Comparison of ENCODE assay signal across 20 cellular contexts in genomic region chr1:229980009-229980408, GRCh38.
A peak's percentile ranks its signal among the peaks of the same experiment; 100 is the strongest.
DNase-seq lines count a peak whose midpoint lies in the region; ATAC-seq, FAIRE-seq and TF ChIP-seq lines count a peak whose summit lies in the region.
"Had no signal": no experiment of that assay in that cellular context is flagged by ENCODE, and none has a peak within 500 bp of the region (broad histone marks: within the 10 kb centered on the region; RNA-seq: fewer than 3 reads in every experiment).

No MANE protein-coding gene starts in this region.

- no peak overlapping the region for H3K27ac Mint-ChIP-seq in activated T-helper 17 cell treated with anti-CD3 and anti-CD28 coated beads, Interleukin-2, amount 50 U/mL, for 72 hours
- H3K27ac Mint-ChIP-seq: activated CD4-positive, alpha-beta memory T cell treated with anti-CD3 and anti-CD28 coated beads for 36 hours; CD14-positive monocyte; stimulated activated memory B cell treated with anti-CD40 and anti-IgM and Interleukin-4, amounts not matched to agents 10 μg/mL and 1 μg/mL and 100 μg/mL, for 72 hours; T-helper 1 cell treated with Interleukin-12 subunit alpha and Interleukin-12 subunit beta and Interleukin-4 antibody, amounts not matched to agents 30 μg/mL and 1 μg/mL, for 36 hours; WTC11 had no signal

- H3K9me3 Mint-ChIP-seq in activated T-helper 17 cell treated with anti-CD3 and anti-CD28 coated beads, Interleukin-2, amount 50 U/mL, for 72 hours, result peaks cover 14% of the 10 kb centered on the region

- H3K79me2 ChIP-seq in keratinocyte (ENCODE audit: control insufficient read depth, insufficient read depth, low read length), result no peaks in the 10 kb centered on the region
- H3K79me2 ChIP-seq in HepG2 (ENCODE audit: insufficient read depth, low read length), result no peaks in the 10 kb centered on the region

- H3K9me3 ChIP-seq in keratinocyte (ENCODE audit: control insufficient read depth, low read depth, low read length) (peaks cover 3% of the 10 kb centered on the region), HepG2 (ENCODE audit: low read length) (no peaks in the 10 kb centered on the region), transverse colon (peaks cover 0 to 10% of the 10 kb centered on the region in 2 donors)

- in situ Hi-C loops in HepG2 (cut with HindIII; ENCODE audit: extremely low pct_ligation_motif_present, low pct_unique_long_range_greater_than_20kb) (no loop called here), transverse colon (cut with MboI; ENCODE audit: low pct_ligation_motif_present in 1 of 4, low pct_unique_long_range_greater_than_20kb in 1 of 4, low sequenced_read_pairs in 3 of 4) (no loop called here)

- no peaks in the 10 kb centered on the region for H3K9me1 ChIP-seq in keratinocyte (ENCODE audit: control insufficient read depth, extremely low read depth, insufficient read depth, low read length)

- H3K27me3 ChIP-seq in keratinocyte (ENCODE audit: control insufficient read depth, extremely low read depth, insufficient read depth, low read length) (no peaks in the 10 kb centered on the region), HepG2 (ENCODE audit: control insufficient read depth in 1 of 2, insufficient read depth in 2 of 2, low read length in 2 of 2) (0 out of 5 replicates have a peak, but pooled peaks cover 0 to 7% of the 10 kb centered on the region in 2 experiments), transverse colon (no peaks in the 10 kb centered on the region)

- H3K4me1 Mint-ChIP-seq in activated T-helper 17 cell treated with anti-CD3 and anti-CD28 coated beads, Interleukin-2, amount 50 U/mL, for 72 hours, result no peaks in the 10 kb centered on the region
- H3K4me1 Mint-ChIP-seq: central memory CD8-positive, alpha-beta T cell; stimulated activated memory B cell treated with anti-CD40 and anti-IgM and Interleukin-4, amounts not matched to agents 10 μg/mL and 1 μg/mL and 100 μg/mL, for 72 hours; WTC11 had no signal

- no peak overlapping the region for H3K27ac ChIP-seq in keratinocyte (ENCODE audit: control insufficient read depth, insufficient read depth, low read length)
- no peak overlapping the region for H3K27ac ChIP-seq in HepG2 (ENCODE audit: extremely low read length, insufficient read depth, low read length)
- peak overlapping the region in 1 of 4 donors; percentile 10 for H3K27ac ChIP-seq in transverse colon

- H4K20me1 ChIP-seq in keratinocyte (ENCODE audit: control insufficient read depth, extremely low read depth, insufficient read depth, low read length) (no peaks in the 10 kb centered on the region), HepG2 (ENCODE audit: insufficient read depth, low read length) (no peaks in the 10 kb centered on the region)

- no peak for TF ChIP-seq EP300 in HepG2 (IDR thresholded peaks at IDR 0.05; ENCODE audit: low read depth in 2 of 2, low read length in 2 of 2)
- TF ChIP-seq EP300 in HepG2 (CRISPR knock-in tag; IDR thresholded peaks at IDR 0.05; ENCODE audit: borderline replicate concordance), result no peak
- TF ChIP-seq EP300 in transverse colon (IDR thresholded peaks at IDR 0.05; ENCODE audit: low read depth), result no peak

- H2AFZ ChIP-seq in keratinocyte (ENCODE audit: control insufficient read depth, low read length) (no peak overlapping the region), HepG2 (ENCODE audit: low read length) (no peak overlapping the region)

- H3K4me1 ChIP-seq in keratinocyte (ENCODE audit: control insufficient read depth, extremely low read depth, insufficient read depth, low read length) (peaks cover 12% of the 10 kb centered on the region), HepG2 (ENCODE audit: insufficient read depth, low read length) (peaks cover 16% of the 10 kb centered on the region), transverse colon (peaks cover 0 to 7% (median 1%) of the 10 kb centered on the region in 4 donors)

- peaks cover 26% of the 10 kb centered on the region for H3K27me3 Mint-ChIP-seq in activated T-helper 17 cell treated with anti-CD3 and anti-CD28 coated beads, Interleukin-2, amount 50 U/mL, for 72 hours

- TF ChIP-seq CTCF in AG10803 (conservative IDR thresholded peaks at IDR 0.05; ENCODE audit: low read length) (no peak), keratinocyte (optimal IDR thresholded peaks at IDR 0.05 in 1 of 3, IDR thresholded peaks at IDR 0.05 in 1 of 3, conservative IDR thresholded peaks at IDR 0.05 in 1 of 3; ENCODE audit: extremely low read depth in 1 of 3, insufficient read depth in 2 of 3, low read length in 3 of 3) (no peak), HepG2 (CRISPR knock-in tag; IDR thresholded peaks at IDR 0.05) (no peak), transverse colon (IDR thresholded peaks at IDR 0.05) (no peak)

- DNase-seq in AG10803 (ENCODE audit: low read depth) (peak; percentile 4), HT1080 (ENCODE audit: low read depth) (peak; percentile 80), keratinocyte (ENCODE audit: low read depth, low spot score) (peak; percentile 46), GDM1 (lab: John Stamatoyannopoulos, UW) (no peak), HepG2 (ENCODE audit: low spot score) (no peak), transverse colon (no peak), left lobe of liver (ENCODE audit: low spot score) (no peak)
- DNase-seq: activated CD4-positive, alpha-beta memory T cell treated with anti-CD3 and anti-CD28 coated beads for 36 hours; activated gamma-delta T cell treated with Interleukin-2 at 50 U/mL for 16 hours; DMS79 treated with DMSO at 0.1 percent for 48 hours; NCI-H146; NCI-H69 had no signal

- WGBS in HepG2 (ENCODE audit: low lambda C conversion rate), result 0% methylated on average over 2 of the region's 2 CpGs
- WGBS in transverse colon (ENCODE audit: low coverage in 1 of 2), 2 donors, result 38 to 55% methylated on average over 2 of the region's 2 CpGs

- H3K4me2 ChIP-seq in keratinocyte (ENCODE audit: control insufficient read depth, extremely low read depth, insufficient read depth, low read depth, low read length), result peak overlapping the region; percentile 34
- no peak overlapping the region for H3K4me2 ChIP-seq in HepG2 (ENCODE audit: low read depth, low read length)

- H3K4me3 Mint-ChIP-seq in activated T-helper 17 cell treated with anti-CD3 and anti-CD28 coated beads, Interleukin-2, amount 50 U/mL, for 72 hours, result no peak overlapping the region
- H3K4me3 Mint-ChIP-seq: activated CD4-positive, alpha-beta memory T cell treated with anti-CD3 and anti-CD28 coated beads for 36 hours; CD14-positive monocyte; central memory CD8-positive, alpha-beta T cell; stimulated activated memory B cell treated with anti-CD40 and anti-IgM and Interleukin-4, amounts not matched to agents 10 μg/mL and 1 μg/mL and 100 μg/mL, for 72 hours; T-helper 1 cell treated with Interleukin-12 subunit alpha and Interleukin-12 subunit beta and Interleukin-4 antibody, amounts not matched to agents 30 μg/mL and 1 μg/mL, for 36 hours; WTC11 had no signal

- ATAC-seq in activated T-helper 17 cell treated with anti-CD3 and anti-CD28 coated beads, Interleukin-2, amount 50 U/mL, for 72 hours (replicated peaks), result peak; percentile 39
- no peak for ATAC-seq in HepG2
- no peak for ATAC-seq in left lobe of liver
- ATAC-seq: esophagus mucosa; stimulated activated memory B cell treated with anti-CD40 and anti-IgM and Interleukin-4, amounts not matched to agents 10 μg/mL and 1 μg/mL and 100 μg/mL, for 72 hours; WTC11 had no signal

- no peak for TF ChIP-seq RAD21 in HepG2 (CRISPR knock-in tag; IDR thresholded peaks at IDR 0.05)

- intact Hi-C loops in HepG2 (cut with micrococcal nuclease; ENCODE audit: unreplicated experiment), result loop anchor here (5.0 kb wide), 1 partner anchor 332 kb away; no protein-coding TSS in a partner anchor
- intact Hi-C loops in transverse colon (cut with DNase I; ENCODE audit: low total_unique reads), result no loop called here

- CTCF ChIA-PET in HepG2 (lab: Yijun Ruan, JAX; ENCODE audit: low intra/inter-chr PET ratio, low total read pairs), result no interaction called here

- peak; percentile 89 for FAIRE-seq in keratinocyte (lab: Jason Lieb, UNC)
- FAIRE-seq in HepG2 (lab: Jason Lieb, UNC), result no peak
- FAIRE-seq: H1 had no signal

- TF ChIP-seq POLR2A in HepG2 (IDR thresholded peaks at IDR 0.05; ENCODE audit: insufficient read depth in 1 of 2, low read depth in 2 of 2, low read length in 2 of 2) (no peak), transverse colon (IDR thresholded peaks at IDR 0.05) (no peak)

- H3K4me3 ChIP-seq in AG10803 (ENCODE audit: low read length) (no peak overlapping the region), keratinocyte (ENCODE audit: control insufficient read depth in 2 of 3, extremely low read depth in 1 of 3, insufficient read depth in 2 of 3, low read depth in 1 of 3, low read length in 3 of 3) (no peak overlapping the region), HepG2 (replicated peaks in 1 of 3; ENCODE audit: insufficient read depth in 1 of 3, low read depth in 2 of 3, low read length in 3 of 3) (no peak overlapping the region), transverse colon (no peak overlapping the region)

- dilution Hi-C loops in keratinocyte (cut with MboI; ENCODE audit: extremely low pct_ligation_motif_present, low sequenced_read_pairs), result no loop called here

- H3K36me3 ChIP-seq in keratinocyte (ENCODE audit: control insufficient read depth in 2 of 2, extremely low read depth in 1 of 2, insufficient read depth in 2 of 2, low read length in 2 of 2) (no peaks in the 10 kb centered on the region), HepG2 (replicated peaks in 1 of 2; ENCODE audit: control insufficient read depth in 1 of 2, insufficient read depth in 2 of 2, low read length in 2 of 2) (no peaks in the 10 kb centered on the region), transverse colon (no peaks in the 10 kb centered on the region)

- no peak overlapping the region for H3K9ac ChIP-seq in keratinocyte (ENCODE audit: control insufficient read depth, extremely low read depth, insufficient read depth, low read length)
- H3K9ac ChIP-seq in HepG2 (ENCODE audit: insufficient read depth, low read depth, low read length), result no peak overlapping the region

- POLR2A ChIA-PET in HepG2 (lab: Yijun Ruan, JAX), result no interaction called here

- no peaks in the 10 kb centered on the region for H3K36me3 Mint-ChIP-seq in activated T-helper 17 cell treated with anti-CD3 and anti-CD28 coated beads, Interleukin-2, amount 50 U/mL, for 72 hours (ENCODE audit: low read depth)
- H3K36me3 Mint-ChIP-seq: activated CD4-positive, alpha-beta memory T cell treated with anti-CD3 and anti-CD28 coated beads for 36 hours; CD14-positive monocyte had no signal

- no TSS peak for BruUV-seq in HepG2 (replicated peaks; lab: Mats Ljungman, UMichigan)

TF ChIP-seq in HepG2, 621 proteins besides CTCF, POLR2A, EP300 and RAD21:
- TF ChIP-seq SOX13 (IDR thresholded peaks at IDR 0.05), result no peak
- peak in 1 of 2 experiments; percentile 44; a peak in 1 of 4 replicates for TF ChIP-seq SOX13 (CRISPR knock-in tag; conservative IDR thresholded peaks at IDR 0.05 in 1 of 2, IDR thresholded peaks at IDR 0.05 in 1 of 2)
- TF ChIP-seq IRX3 (CRISPR knock-in tag; IDR thresholded peaks at IDR 0.05; ENCODE audit: borderline replicate concordance, low read depth), result no peak

Comparison
In these comparisons a context has a peak if more than half of its experiments do, and no peak if none do; other contexts are left out.
1. DNase-seq: peak in AG10803 (single experiment), HT1080 (single experiment) and keratinocyte (single experiment); none in GDM1 (single experiment), HepG2 (single experiment), transverse colon (single experiment) and left lobe of liver (single experiment).